Comparison of ENCODE assay signal across 17 cellular contexts in the genomic region with DNA sequence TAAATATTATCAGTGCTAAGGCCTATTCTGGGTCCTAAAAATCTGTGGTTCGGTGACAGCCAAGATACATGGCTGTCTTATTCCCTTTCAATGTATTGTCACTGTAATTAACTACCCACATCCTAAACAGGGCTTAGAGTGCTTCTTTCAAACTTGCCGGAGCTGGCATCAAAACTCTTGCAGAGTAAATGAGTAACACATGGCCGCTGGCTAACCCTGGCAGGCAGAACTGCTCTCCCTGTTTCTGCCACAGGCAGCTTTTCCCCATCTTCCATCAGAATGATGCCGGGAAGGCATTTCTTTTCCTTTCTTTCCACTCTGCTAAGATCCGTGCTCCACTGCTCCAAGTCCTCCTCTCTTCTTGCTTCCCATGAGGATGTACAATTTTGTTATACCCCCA. TPM values are rescaled to one million over a fixed set of nuclear protein-coding genes. Genes with fewer than 3 reads are reported as not detected.
DNase-seq lines count a peak whose midpoint lies in the region; ATAC-seq and TF ChIP-seq lines count a peak whose summit lies in the region.
"Had no signal": no experiment of that assay in that cellular context is flagged by ENCODE, and none has a peak within 500 bp of the region (broad histone marks: within the 10 kb centered on the region; RNA-seq: fewer than 3 reads in every experiment).

No MANE protein-coding gene starts in this region.

- ATAC-seq in Right ventricle myocardium superior (ENCODE audit: poor library complexity) (peak; percentile 51), thoracic aorta (ENCODE audit: insufficient number of reproducible peaks, low FRiP score, low read depth) (peak; percentile 46), GM18868 (IDR thresholded peaks at IDR 0.05; ENCODE audit: unreplicated experiment) (no peak), gastrocnemius medialis (no peak)
- ATAC-seq: activated naive CD8-positive, alpha-beta T cell treated with anti-CD3 and anti-CD28 coated beads, Interleukin-2, amount 50 U/mL, for 24 hours; naive thymus-derived CD8-positive, alpha-beta T cell had no signal

- no peak for TF ChIP-seq POLR2A in gastrocnemius medialis (IDR thresholded peaks at IDR 0.05)

- in situ Hi-C loops in gastrocnemius medialis (cut with MboI; ENCODE audit: low sequenced_read_pairs in 4 of 4) = loop anchor here in 1 of 4 donors (25.0 kb wide), 1 partner anchor 100 kb away; no protein-coding TSS in a partner anchor

- intact Hi-C loops in Right ventricle myocardium superior (cut with DNase I) (no loop called here), gastrocnemius medialis (cut with DNase I; ENCODE audit: low total_unique reads) (no loop called here)

- no peaks in the 10 kb centered on the region for H3K36me3 ChIP-seq in right atrium auricular region
- H3K36me3 ChIP-seq in kidney epithelial cell (ENCODE audit: control insufficient read depth, insufficient read depth, low read length) = no peaks in the 10 kb centered on the region
- no peaks in the 10 kb centered on the region for H3K36me3 ChIP-seq in thoracic aorta
- H3K36me3 ChIP-seq in gastrocnemius medialis = no peaks in the 10 kb centered on the region
- H3K36me3 ChIP-seq: tibial nerve had no signal

- H3K4me3 ChIP-seq in right atrium auricular region (no peak overlapping the region), kidney epithelial cell (ENCODE audit: low read depth, low read length) (no peak overlapping the region), thoracic aorta (no peak overlapping the region), gastrocnemius medialis (no peak overlapping the region)
- H3K4me3 ChIP-seq: lung, tibial nerve had no signal

- H3K27me3 ChIP-seq in right atrium auricular region (no peaks in the 10 kb centered on the region), kidney epithelial cell (ENCODE audit: control insufficient read depth, insufficient read depth, low read length) (peaks cover 3% of the 10 kb centered on the region), thoracic aorta (replicated peaks; ENCODE audit: insufficient read depth) (no peaks in the 10 kb centered on the region), gastrocnemius medialis (no peaks in the 10 kb centered on the region)
- H3K27me3 ChIP-seq: tibial nerve had no signal

- no peak for TF ChIP-seq CTCF in right atrium auricular region (IDR thresholded peaks at IDR 0.05)
- TF ChIP-seq CTCF in kidney epithelial cell (IDR thresholded peaks at IDR 0.05; ENCODE audit: insufficient read depth, low read length, poor library complexity, severe bottlenecking) = no peak
- no peak for TF ChIP-seq CTCF in thoracic aorta (IDR thresholded peaks at IDR 0.05)
- TF ChIP-seq CTCF in gastrocnemius medialis (IDR thresholded peaks at IDR 0.05 in 4 of 5, conservative IDR thresholded peaks at IDR 0.05 in 1 of 5) = no peak

- H3K27ac ChIP-seq in right atrium auricular region (peak overlapping the region in 1 of 2 donors; percentile 12), thoracic aorta (peak overlapping the region in 1 of 2 donors; percentile 28), gastrocnemius medialis (no peak overlapping the region)
- H3K27ac ChIP-seq: tibial nerve had no signal

- H3K4me1 ChIP-seq in right atrium auricular region (peaks cover 0 to 10% of the 10 kb centered on the region in 2 donors), thoracic aorta (ENCODE audit: control insufficient read depth in 1 of 2, low read depth in 2 of 2) (peaks cover 8 to 29% of the 10 kb centered on the region in 2 donors), gastrocnemius medialis (peaks cover 6 to 9% of the 10 kb centered on the region in 2 donors)

- no peaks in the 10 kb centered on the region for H3K9me3 ChIP-seq in right atrium auricular region
- H3K9me3 ChIP-seq in thoracic aorta = no peaks in the 10 kb centered on the region
- H3K9me3 ChIP-seq in gastrocnemius medialis = no peaks in the 10 kb centered on the region
- H3K9me3 ChIP-seq: tibial nerve had no signal

- DNase-seq in Right ventricle myocardium superior = no peak
- no peak for DNase-seq in right atrium auricular region (ENCODE audit: low spot score)
- DNase-seq in dedifferentiated amniotic fluid mesenchymal stem cell (ENCODE audit: extremely low spot score) = peak; percentile 26
- peak; percentile 37 for DNase-seq in kidney epithelial cell (ENCODE audit: low read depth)
- DNase-seq in thoracic aorta (ENCODE audit: low spot score) = no peak
- DNase-seq in NCI-H1092 treated with DMSO at 0.1 percent for 48 hours (lab: John Stamatoyannopoulos, UW) = no peak
- no peak for DNase-seq in gastrocnemius medialis
- DNase-seq: activated CD4-positive, alpha-beta T cell treated with anti-CD3 and anti-CD28 coated beads for 48 hours; activated naive CD8-positive, alpha-beta T cell treated with anti-CD3 and anti-CD28 coated beads, Interleukin-2, amount 50 U/mL, for 24 hours; DMS153; effector CD8-positive, alpha-beta T cell; GOT3; naive thymus-derived CD8-positive, alpha-beta T cell; stimulated activated CD4-positive, alpha-beta T cell treated with anti-CD3 and anti-CD28 coated beads, Interleukin-12 subunit alpha, Interleukin-12 subunit beta, amount 100 ng/mL, for 4 hours had no signal

RNA-seq across cellular contexts. Expression of gene PTPRM, which starts 54.8 kb away (rescaled TPM):
- total RNA-seq in Right ventricle myocardium superior (101 TPM), right atrium auricular region (100 to 1,000 TPM in 1 of 2 donors, 10 to 100 TPM in 1; 80.1 to 106 TPM), kidney epithelial cell (59.8 and 65.5 TPM in 2 replicates), thoracic aorta (100 to 1,000 TPM in 1 of 2 donors, 10 to 100 TPM in 1; 90.3 to 102 TPM), gastrocnemius medialis (10 to 100 TPM; 52.6 to 79.3 (median 63.8) TPM)

Comparison
In these comparisons a context has a peak if more than half of its experiments do, and no peak if none do; other contexts are left out.
1. ATAC-seq: peak in Right ventricle myocardium superior (single experiment) and thoracic aorta (single experiment); none in GM18868 (single experiment) and gastrocnemius medialis (0 of 2).
2. DNase-seq: peak in dedifferentiated amniotic fluid mesenchymal stem cell (single experiment) and kidney epithelial cell (single experiment); none in Right ventricle myocardium superior (single experiment), right atrium auricular region (single experiment), thoracic aorta (single experiment), NCI-H1092 treated with DMSO at 0.1 percent for 48 hours (single experiment) and gastrocnemius medialis (0 of 2).